In the genomic region with DNA sequence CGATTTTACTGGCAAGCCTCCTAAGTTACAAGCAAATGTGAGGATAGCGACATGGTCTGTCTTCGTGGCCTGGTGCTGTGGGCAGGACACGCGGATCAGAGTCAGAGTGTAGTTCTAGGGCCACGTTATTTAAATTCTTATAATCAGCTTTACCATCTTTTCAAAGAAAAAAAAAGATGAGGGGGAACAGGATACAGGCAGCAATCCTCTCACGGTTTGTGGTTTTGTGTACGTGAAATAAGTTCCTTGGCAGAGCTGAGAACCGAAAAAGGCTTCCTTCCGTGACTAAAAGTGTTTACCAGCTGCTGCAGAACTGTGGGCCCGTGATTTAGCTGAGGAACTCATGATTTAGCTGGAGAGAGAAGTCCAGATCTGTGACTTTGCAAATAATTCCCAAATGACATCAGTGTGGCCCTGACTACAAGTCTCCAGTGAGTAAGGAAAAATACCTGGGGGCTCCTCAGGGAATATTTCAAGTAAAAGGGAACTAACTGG, we compare ENCODE assay signal across 8 cellular contexts. TPM values are rescaled to one million over a fixed set of nuclear protein-coding genes. Genes with fewer than 3 reads are reported as not detected.
A peak's percentile ranks its signal among the peaks of the same experiment; 100 is the strongest.
DNase-seq lines count a peak whose midpoint lies in the region; ATAC-seq and TF ChIP-seq lines count a peak whose summit lies in the region.

No MANE protein-coding gene starts in this region.

- ATAC-seq in GM18909 (IDR thresholded peaks at IDR 0.05; ENCODE audit: poor library complexity, unreplicated experiment) (peak; percentile 73), HG03097 (IDR thresholded peaks at IDR 0.05; ENCODE audit: low FRiP score, unreplicated experiment) (peak; percentile 63)

- H3K4me3 ChIP-seq in duodenal mucosa (ENCODE audit: low read depth in 1 of 2, low read length in 2 of 2) (peak overlapping the region; percentile 7 to 11), prostate gland (no peak overlapping the region), WERI-Rb-1 (ENCODE audit: low read depth, low read length) (no peak overlapping the region)

- DNase-seq in AG08395 (ENCODE audit: low spot score) (peak; percentile 62), T-helper 2 cell (peak in 4 of 5 experiments; percentile 23 to 99 (median 54)), prostate gland (ENCODE audit: low spot score) (peak; percentile 46), cerebellar cortex (ENCODE audit: low spot score) (no peak), WERI-Rb-1 (no peak)

- no peaks in the 10 kb centered on the region for H3K9me3 ChIP-seq in duodenal mucosa (ENCODE audit: control insufficient read depth in 1 of 2, low read length in 2 of 2)
- H3K9me3 ChIP-seq in prostate gland: no peaks in the 10 kb centered on the region
- no peaks in the 10 kb centered on the region for H3K9me3 ChIP-seq in WERI-Rb-1 (ENCODE audit: severe bottlenecking)

- H3K4me1 ChIP-seq in duodenal mucosa (ENCODE audit: control insufficient read depth in 1 of 2, insufficient read depth in 2 of 2, low read length in 2 of 2): peaks cover 16 to 19% of the 10 kb centered on the region in 2 donors
- no peaks in the 10 kb centered on the region for H3K4me1 ChIP-seq in prostate gland (replicated peaks)

- intact Hi-C loops in prostate gland (cut with DNase I): no loop called here

- H3K36me3 ChIP-seq in duodenal mucosa (ENCODE audit: control insufficient read depth in 1 of 2, insufficient read depth in 2 of 2, low read length in 2 of 2) (no peaks in the 10 kb centered on the region), prostate gland (no peaks in the 10 kb centered on the region), WERI-Rb-1 (no peaks in the 10 kb centered on the region)

- TF ChIP-seq CTCF in prostate gland (IDR thresholded peaks at IDR 0.05): no peak
- no peak for TF ChIP-seq CTCF in WERI-Rb-1 (IDR thresholded peaks at IDR 0.05; ENCODE audit: low read depth, low read length)

- H3K27me3 ChIP-seq in duodenal mucosa (ENCODE audit: control insufficient read depth in 1 of 2, insufficient read depth in 2 of 2, low read length in 2 of 2) (no peaks in the 10 kb centered on the region), prostate gland (replicated peaks; ENCODE audit: insufficient read depth) (no peaks in the 10 kb centered on the region), WERI-Rb-1 (ENCODE audit: insufficient read depth, low read depth, severe bottlenecking) (no peaks in the 10 kb centered on the region)

- no peak for TF ChIP-seq POLR2A in prostate gland (IDR thresholded peaks at IDR 0.05)

- H3K27ac ChIP-seq in duodenal mucosa (ENCODE audit: low read depth, low read length) (peak overlapping the region; percentile 33), prostate gland (peak overlapping the region; percentile 59 to 72), WERI-Rb-1 (no peak overlapping the region)

- H3K9ac ChIP-seq in duodenal mucosa (ENCODE audit: low read depth in 1 of 2, low read length in 2 of 2): no peak overlapping the region

- 52% methylated on average over 11 of the region's 11 CpGs for WGBS in prostate gland

RNA-seq across cellular contexts. Expression of a gene that starts 27.2 kb away (rescaled TPM):
- total RNA-seq in prostate gland: 10 to 100 TPM; 11.6 to 26.2 TPM

Comparison
In these comparisons a context has a peak if more than half of its experiments do, and no peak if none do; other contexts are left out.
1. DNase-seq: peak in AG08395 (single experiment), T-helper 2 cell (4 of 5) and prostate gland (single experiment); none in cerebellar cortex (single experiment) and WERI-Rb-1 (single experiment).
2. H3K4me3 ChIP-seq: peak in duodenal mucosa (2 of 2); none in prostate gland (0 of 2) and WERI-Rb-1 (single experiment).